In the genomic region with DNA sequence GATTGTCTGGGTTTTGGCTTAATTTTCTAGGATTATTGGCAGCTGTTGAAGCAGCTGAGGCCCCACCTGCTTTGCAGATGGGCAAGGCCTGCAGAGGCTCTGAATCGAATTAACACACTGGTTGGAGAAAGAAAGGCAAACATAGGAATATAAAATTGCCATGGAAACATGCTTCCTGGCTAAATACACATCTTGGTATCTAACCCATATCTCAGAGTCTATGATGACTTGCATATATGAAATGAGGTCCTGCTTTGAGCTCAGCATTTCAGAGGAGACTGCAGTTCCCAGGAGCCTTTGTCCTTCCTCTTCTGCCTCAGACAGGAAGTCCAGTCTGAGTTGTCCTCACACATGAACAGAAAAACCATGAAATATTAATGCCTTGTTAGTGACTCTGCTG, we compare ENCODE assay signal across 26 cellular contexts. TPM values are rescaled to one million over a fixed set of nuclear protein-coding genes. Genes with fewer than 3 reads are reported as not detected.
DNase-seq lines count a peak whose midpoint lies in the region; ATAC-seq lines count a peak whose summit lies in the region.
"Had no signal": no experiment of that assay in that cellular context is flagged by ENCODE, and none has a peak within 500 bp of the region (broad histone marks: within the 10 kb centered on the region; RNA-seq: fewer than 3 reads in every experiment).

No MANE protein-coding gene starts in this region.

- peak overlapping the region; percentile 13 for H3K27ac ChIP-seq in SJCRH30
- H3K27ac ChIP-seq: BLaER1, gastroesophageal sphincter, ovary, skin epidermis had no signal

- no peak for ATAC-seq in HG02852 (IDR thresholded peaks at IDR 0.05; ENCODE audit: unreplicated experiment)
- no peak for ATAC-seq in GM21526 (IDR thresholded peaks at IDR 0.05; ENCODE audit: low FRiP score, unreplicated experiment)
- no peak for ATAC-seq in GM19397 (IDR thresholded peaks at IDR 0.05; ENCODE audit: unreplicated experiment)
- ATAC-seq: gastroesophageal sphincter; Panc1; stimulated activated memory B cell treated with anti-CD40 and anti-IgM and Interleukin-4, amounts not matched to agents 10 μg/mL and 1 μg/mL and 100 μg/mL, for 72 hours; WTC11 had no signal

- H3K9me3 ChIP-seq in SJCRH30 (replicated peaks): peaks cover 3% of the 10 kb centered on the region; the same call in 1 of the 2 replicates
- H3K9me3 ChIP-seq: ovary had no signal

- H3K27me3 ChIP-seq in SJCRH30: peaks cover 6% of the 10 kb centered on the region; the same call in 1 of the 2 replicates
- H3K27me3 ChIP-seq: BLaER1, gastroesophageal sphincter, ovary had no signal

- DNase-seq in DMS53 treated with DMSO at 0.1 percent for 48 hours (lab: John Stamatoyannopoulos, UW; ENCODE audit: unreplicated experiment) (peak; percentile 28), NCI-H1694 treated with DMSO at 0.1 percent for 48 hours (lab: John Stamatoyannopoulos, UW) (peak; percentile 89), SJCRH30 (peak; percentile 17 to 41), foreskin melanocyte (peak; percentile 3), pons (ENCODE audit: low spot score) (no peak)
- DNase-seq: activated CD4-positive, alpha-beta T cell treated with anti-CD3 and anti-CD28 coated beads, Interleukin-2, amount 10 ng/mL, durations not matched to agents 24 days and 14 days; activated CD8-positive, alpha-beta memory T cell treated with anti-CD3 and anti-CD28 coated beads for 24 hours; activated effector memory CD4-positive, alpha-beta T cell treated with Interleukin-2 at 50 U/mL for 16 hours; DMS79; GDM1; hypothalamus; NCI-H2107; NCI-H446 treated with DMSO at 0.1 percent for 48 hours; ovary; Right ventricle myocardium superior; T1000 had no signal

- peaks cover 14% of the 10 kb centered on the region for H3K4me1 ChIP-seq in SJCRH30
- H3K4me1 ChIP-seq: BLaER1, gastroesophageal sphincter had no signal

- no peak overlapping the region for H3K4me3 ChIP-seq in SJCRH30
- H3K4me3 ChIP-seq: BLaER1, gastroesophageal sphincter, ovary, skin epidermis had no signal

- no peaks in the 10 kb centered on the region for H3K36me3 ChIP-seq in SJCRH30
- H3K36me3 ChIP-seq: BLaER1, gastroesophageal sphincter, ovary had no signal

RNA-seq across cellular contexts. Expression of a gene that starts 24.3 kb away (rescaled TPM):
- total RNA-seq in SJCRH30 (2014; rRNA removed; shearing (Covaris generic)): not detected in 2 replicates
- total RNA-seq: HT1080 had no signal

RNA-seq across cellular contexts. Expression of a gene that starts 53.4 kb away (rescaled TPM):
- 7.5 and 8.6 TPM in 2 replicates for total RNA-seq in SJCRH30 (2014; rRNA removed; shearing (Covaris generic))
